Comparison of ENCODE assay signal across 8 cellular contexts in genomic region chr10:133438711-133439273, GRCh38. TPM values are rescaled to one million over a fixed set of nuclear protein-coding genes. Genes with fewer than 3 reads are reported as not detected.
DNase-seq lines count a peak whose midpoint lies in the region; ATAC-seq and TF ChIP-seq lines count a peak whose summit lies in the region.

No MANE protein-coding gene starts in this region.

- no peaks in the 10 kb centered on the region for H3K9me3 Mint-ChIP-seq in activated T-helper 2 cell treated with anti-CD3 and anti-CD28 coated beads, Interferon-gamma antibody, Interleukin-2, Interleukin-4, amounts not matched to agents 10 μg/mL and 5 μg/mL and 100 μg/mL, durations not matched to agents 14 hours and 24 hours and 36 hours

- peak; percentile 42 for TF ChIP-seq CTCF in LNCaP clone FGC (IDR thresholded peaks at IDR 0.05; ENCODE audit: control insufficient read depth, extremely low read depth, insufficient read depth)
- TF ChIP-seq CTCF in cardiac fibroblast (IDR thresholded peaks at IDR 0.05; ENCODE audit: low read depth, low read length) = peak; percentile 15

- H3K4me1 Mint-ChIP-seq in activated T-helper 2 cell treated with anti-CD3 and anti-CD28 coated beads, Interferon-gamma antibody, Interleukin-2, Interleukin-4, amounts not matched to agents 10 μg/mL and 5 μg/mL and 100 μg/mL, durations not matched to agents 14 hours and 24 hours and 36 hours (ENCODE audit: low read depth) = peaks cover 11% of the 10 kb centered on the region

- DNase-seq in A172 (ENCODE audit: low spot score) (peak; percentile 10), EH (ENCODE audit: low read depth) (peak; percentile 31), LNCaP clone FGC (ENCODE audit: low read depth) (peak; percentile 3), cardiac fibroblast (ENCODE audit: low read depth in 2 of 2) (peak in 1 of 2 donors; percentile 49), GM19240 (ENCODE audit: insufficient read length, low spot score) (no peak), ureter (ENCODE audit: low spot score) (no peak)
- DNase-seq in activated T-helper 2 cell treated with anti-CD3 and anti-CD28 coated beads, Interferon-gamma antibody, Interleukin-2, Interleukin-4, amounts not matched to agents 10 μg/mL and 5 μg/mL and 100 μg/mL, durations not matched to agents 14 hours and 24 hours and 36 hours (ENCODE audit: low spot score) = no peak

- no peak for ATAC-seq in GM18873 (IDR thresholded peaks at IDR 0.05; ENCODE audit: low FRiP score, unreplicated experiment)

- H3K36me3 Mint-ChIP-seq in activated T-helper 2 cell treated with anti-CD3 and anti-CD28 coated beads, Interferon-gamma antibody, Interleukin-2, Interleukin-4, amounts not matched to agents 10 μg/mL and 5 μg/mL and 100 μg/mL, durations not matched to agents 14 hours and 24 hours and 36 hours (ENCODE audit: low read depth) = no peaks in the 10 kb centered on the region

- peaks cover 13% of the 10 kb centered on the region for H3K27me3 Mint-ChIP-seq in activated T-helper 2 cell treated with anti-CD3 and anti-CD28 coated beads, Interferon-gamma antibody, Interleukin-2, Interleukin-4, amounts not matched to agents 10 μg/mL and 5 μg/mL and 100 μg/mL, durations not matched to agents 14 hours and 24 hours and 36 hours (ENCODE audit: low read depth)

- intact Hi-C loops in activated T-helper 2 cell treated with anti-CD3 and anti-CD28 coated beads, Interferon-gamma antibody, Interleukin-2, Interleukin-4, amounts not matched to agents 10 μg/mL and 5 μg/mL and 100 μg/mL, durations not matched to agents 14 hours and 24 hours and 36 hours (cut with micrococcal nuclease) = loop anchor here (1.0 to 5.0 kb wide), 3 partner anchors 58 to 169 kb away; no protein-coding TSS in a partner anchor

- H3K4me3 Mint-ChIP-seq in activated T-helper 2 cell treated with anti-CD3 and anti-CD28 coated beads, Interferon-gamma antibody, Interleukin-2, Interleukin-4, amounts not matched to agents 10 μg/mL and 5 μg/mL and 100 μg/mL, durations not matched to agents 14 hours and 24 hours and 36 hours (ENCODE audit: low read depth) = no peak overlapping the region

- no peak overlapping the region for H3K27ac Mint-ChIP-seq in activated T-helper 2 cell treated with anti-CD3 and anti-CD28 coated beads, Interferon-gamma antibody, Interleukin-2, Interleukin-4, amounts not matched to agents 10 μg/mL and 5 μg/mL and 100 μg/mL, durations not matched to agents 14 hours and 24 hours and 36 hours

- H3K4me3 ChIP-seq in LNCaP clone FGC (ENCODE audit: low read depth, low read length) (no peak overlapping the region), cardiac fibroblast (replicated peaks in 1 of 2; ENCODE audit: low read depth in 2 of 2, low read length in 2 of 2) (no peak overlapping the region)

RNA-seq across cellular contexts. Expression of gene SPRN, which starts 14.4 kb away (rescaled TPM):
- not detected in 2 replicates for total RNA-seq in A172 (2014; rRNA removed; shearing (Covaris generic))
- total RNA-seq in activated T-helper 2 cell treated with anti-CD3 and anti-CD28 coated beads, Interferon-gamma antibody, Interleukin-2, Interleukin-4, amounts not matched to agents 10 μg/mL and 5 μg/mL and 100 μg/mL, durations not matched to agents 14 hours and 24 hours and 36 hours = not detected in 2 replicates
- total RNA-seq in ureter = not detected

RNA-seq across cellular contexts. Expression of gene SCART1, which starts 15.0 kb away (rescaled TPM):
- total RNA-seq in A172 (2014; rRNA removed; shearing (Covaris generic)) = not detected in 2 replicates
- total RNA-seq in activated T-helper 2 cell treated with anti-CD3 and anti-CD28 coated beads, Interferon-gamma antibody, Interleukin-2, Interleukin-4, amounts not matched to agents 10 μg/mL and 5 μg/mL and 100 μg/mL, durations not matched to agents 14 hours and 24 hours and 36 hours = 1.3 and 1.4 TPM in 2 replicates
- total RNA-seq in ureter = 5.3 TPM

RNA-seq across cellular contexts. Expression of gene MTG1, which starts 44.8 kb away (rescaled TPM):
- 13.7 and 20.4 TPM in 2 replicates for total RNA-seq in A172 (2014; rRNA removed; shearing (Covaris generic))
- 67.6 and 69.0 TPM in 2 replicates for total RNA-seq in activated T-helper 2 cell treated with anti-CD3 and anti-CD28 coated beads, Interferon-gamma antibody, Interleukin-2, Interleukin-4, amounts not matched to agents 10 μg/mL and 5 μg/mL and 100 μg/mL, durations not matched to agents 14 hours and 24 hours and 36 hours
- total RNA-seq in ureter = 66.2 TPM

RNA-seq across cellular contexts. Expression of gene PAOX, which starts 59.7 kb away (rescaled TPM):
- 5.3 and 6.1 TPM in 2 replicates for total RNA-seq in A172 (2014; rRNA removed; shearing (Covaris generic))
- total RNA-seq in activated T-helper 2 cell treated with anti-CD3 and anti-CD28 coated beads, Interferon-gamma antibody, Interleukin-2, Interleukin-4, amounts not matched to agents 10 μg/mL and 5 μg/mL and 100 μg/mL, durations not matched to agents 14 hours and 24 hours and 36 hours = 11.9 and 13.2 TPM in 2 replicates
- 5.2 TPM for total RNA-seq in ureter

Comparison
In these comparisons a context has a peak if more than half of its experiments do, and no peak if none do; other contexts are left out.
1. DNase-seq: peak in A172 (single experiment), EH (single experiment) and LNCaP clone FGC (single experiment); none in activated T-helper 2 cell treated with anti-CD3 and anti-CD28 coated beads, Interferon-gamma antibody, Interleukin-2, Interleukin-4, amounts not matched to agents 10 μg/mL and 5 μg/mL and 100 μg/mL, durations not matched to agents 14 hours and 24 hours and 36 hours (single experiment), GM19240 (single experiment) and ureter (single experiment).